9 cellular contexts compared by ENCODE assay signal in genomic region chr15:74599156-74599555, GRCh38. TPM values are rescaled to one million over a fixed set of nuclear protein-coding genes. Genes with fewer than 3 reads are reported as not detected.
DNase-seq lines count a peak whose midpoint lies in the region; ATAC-seq and TF ChIP-seq lines count a peak whose summit lies in the region.
"Had no signal": no experiment of that assay in that cellular context is flagged by ENCODE, and none has a peak within 500 bp of the region (broad histone marks: within the 10 kb centered on the region; RNA-seq: fewer than 3 reads in every experiment).

No MANE protein-coding gene starts in this region.

- no peaks in the 10 kb centered on the region for H3K27me3 ChIP-seq in adipocyte (replicated peaks; ENCODE audit: control insufficient read depth, insufficient read depth, low read length)
- H3K27me3 ChIP-seq in stomach smooth muscle (ENCODE audit: control insufficient read depth in 1 of 2, insufficient read depth in 2 of 2, low read length in 2 of 2): no peaks in the 10 kb centered on the region

- CTCF ChIA-PET in activated CD4-positive, alpha-beta T cell treated with anti-CD3 and anti-CD28 coated beads for 36 hours (lab: Charles Lee): interaction anchor here (1.1 to 1.6 kb wide), 3 partner anchors 10 to 220 kb away, joined by 3 to 7 read pairs (median 3); no protein-coding TSS in a partner anchor

- H3K4me1 ChIP-seq in adipocyte (ENCODE audit: control insufficient read depth, insufficient read depth, low read length) (peaks cover 22% of the 10 kb centered on the region), stomach smooth muscle (ENCODE audit: control insufficient read depth, insufficient read depth, low read length) (peaks cover 33% of the 10 kb centered on the region)

- H3K4me3 Mint-ChIP-seq in activated CD4-positive, alpha-beta T cell treated with anti-CD3 and anti-CD28 coated beads for 36 hours: peak overlapping the region; percentile 90

- H3K27me3 Mint-ChIP-seq in activated CD4-positive, alpha-beta T cell treated with anti-CD3 and anti-CD28 coated beads for 36 hours: no peaks in the 10 kb centered on the region

- no peak for ATAC-seq in activated CD4-positive, alpha-beta T cell treated with anti-CD3 and anti-CD28 coated beads for 36 hours
- ATAC-seq in GM21515 (IDR thresholded peaks at IDR 0.05; ENCODE audit: unreplicated experiment): no peak
- no peak for ATAC-seq in omental fat pad (ENCODE audit: low FRiP score)
- no peak for ATAC-seq in GM18861 (IDR thresholded peaks at IDR 0.05; ENCODE audit: unreplicated experiment)

- H3K36me3 ChIP-seq in adipocyte (ENCODE audit: control insufficient read depth, insufficient read depth, low read length, severe bottlenecking) (no peaks in the 10 kb centered on the region), stomach smooth muscle (ENCODE audit: control insufficient read depth in 2 of 2, insufficient read depth in 2 of 2, low read length in 2 of 2) (peaks cover 0 to 2% of the 10 kb centered on the region in 2 donors)

- POLR2A ChIA-PET in activated CD4-positive, alpha-beta T cell treated with anti-CD3 and anti-CD28 coated beads for 36 hours (lab: Charles Lee): interaction anchor here (1.5 to 1.8 kb wide), 2 partner anchors 15 to 138 kb away, joined by 4 to 13 read pairs; partner anchors contain the start of genes CLK3 and UBL7

- peak overlapping the region; percentile 89 for H3K27ac ChIP-seq in stomach smooth muscle (ENCODE audit: low read length)

- intact Hi-C loops in activated CD4-positive, alpha-beta T cell treated with anti-CD3 and anti-CD28 coated beads for 36 hours (cut with DNase I, micrococcal nuclease): no loop called here

- H3K4me1 Mint-ChIP-seq in activated CD4-positive, alpha-beta T cell treated with anti-CD3 and anti-CD28 coated beads for 36 hours: peaks cover 20% of the 10 kb centered on the region

- H3K27ac Mint-ChIP-seq in activated CD4-positive, alpha-beta T cell treated with anti-CD3 and anti-CD28 coated beads for 36 hours: peak overlapping the region; percentile 99

- peaks cover 10% of the 10 kb centered on the region for H3K36me3 Mint-ChIP-seq in activated CD4-positive, alpha-beta T cell treated with anti-CD3 and anti-CD28 coated beads for 36 hours (ENCODE audit: low read depth)

- H3K9me3 Mint-ChIP-seq in activated CD4-positive, alpha-beta T cell treated with anti-CD3 and anti-CD28 coated beads for 36 hours (ENCODE audit: low read depth): no peaks in the 10 kb centered on the region

- DNase-seq in activated CD4-positive, alpha-beta T cell treated with anti-CD3 and anti-CD28 coated beads for 36 hours: no peak
- no peak for DNase-seq in activated CD4-positive, alpha-beta T cell treated with anti-CD3 and anti-CD28 coated beads, Interleukin-2, amount 50 U/mL, for 1 hour
- no peak for DNase-seq in adipocyte (ENCODE audit: low read depth)
- DNase-seq in islet precursor cell: peak; percentile 43
- DNase-seq in omental fat pad (ENCODE audit: low spot score): no peak
- DNase-seq: mesendoderm had no signal

- no peak for TF ChIP-seq CTCF in omental fat pad (IDR thresholded peaks at IDR 0.05)

- H3K9me3 ChIP-seq in adipocyte (ENCODE audit: control insufficient read depth, low read length) (no peaks in the 10 kb centered on the region), stomach smooth muscle (ENCODE audit: control insufficient read depth in 2 of 2, low read length in 2 of 2) (no peaks in the 10 kb centered on the region)

- H3K9ac ChIP-seq in adipocyte (ENCODE audit: low read length): peak overlapping the region; percentile 89
- peak overlapping the region; percentile 81 to 89 for H3K9ac ChIP-seq in stomach smooth muscle (ENCODE audit: low read length in 2 of 2)

- H3K4me3 ChIP-seq in adipocyte (ENCODE audit: low read length): peak overlapping the region; percentile 89
- H3K4me3 ChIP-seq in stomach smooth muscle (ENCODE audit: low read length in 2 of 2): peak overlapping the region; percentile 93 to 100

RNA-seq across cellular contexts. Expression of gene CLK3, which starts 16.5 kb away (rescaled TPM):
- 100 to 1,000 TPM; 130 to 175 TPM for total RNA-seq in activated CD4-positive, alpha-beta T cell treated with anti-CD3 and anti-CD28 coated beads for 36 hours
- 100 to 1,000 TPM in 2 of 4 donors, 10 to 100 TPM in 2; 83.8 to 153 (median 103) TPM for total RNA-seq in omental fat pad

RNA-seq across cellular contexts. Expression of gene ARID3B, which starts 58.1 kb away (rescaled TPM):
- total RNA-seq in activated CD4-positive, alpha-beta T cell treated with anti-CD3 and anti-CD28 coated beads for 36 hours: 10 to 100 TPM; 23.9 to 25.4 TPM
- 10 to 100 TPM in 1 of 4 donors, 1 to 10 TPM in 3; 2.2 to 16.9 (median 4.3) TPM for total RNA-seq in omental fat pad
